6 cellular contexts compared by ENCODE assay signal in the genomic region with DNA sequence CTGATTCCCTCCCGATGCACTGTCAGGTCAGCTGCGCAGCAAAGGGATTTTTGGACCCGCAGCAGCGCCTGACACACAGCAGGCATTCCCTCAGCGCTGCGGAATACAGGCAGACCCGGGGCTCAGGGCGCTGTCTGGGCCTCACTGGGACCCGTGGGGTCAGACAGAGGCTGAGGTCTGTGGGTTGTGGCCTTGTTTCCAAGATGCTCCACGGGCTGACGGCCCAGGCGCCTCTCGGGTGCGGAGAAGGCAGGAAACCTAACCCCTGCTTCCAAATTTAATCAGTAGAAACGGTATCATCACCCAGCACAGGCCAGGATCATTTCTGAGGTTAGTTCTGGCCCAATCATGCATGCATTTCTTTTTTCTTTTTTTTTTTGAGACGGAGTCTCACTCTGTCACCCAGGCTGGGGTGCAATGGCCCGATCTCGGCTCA. TPM values are rescaled to one million over a fixed set of nuclear protein-coding genes. Genes with fewer than 3 reads are reported as not detected.
DNase-seq lines count a peak whose midpoint lies in the region; ATAC-seq lines count a peak whose summit lies in the region.

No MANE protein-coding gene starts in this region.

- H3K27me3 Mint-ChIP-seq in CD8-positive, alpha-beta memory T cell: peaks cover 4 to 5% of the 10 kb centered on the region in 2 donors

- peak overlapping the region; percentile 57 for H3K27ac ChIP-seq in CD8-positive, alpha-beta memory T cell (ENCODE audit: low read depth, low read length)
- H3K27ac ChIP-seq in mesodermal cell (ENCODE audit: low read depth, low read length, severe bottlenecking): peak overlapping the region; percentile 36

- no peak for ATAC-seq in activated naive CD4-positive, alpha-beta T cell treated with anti-CD3 and anti-CD28 coated beads, Interleukin-2, amount 50 U/mL, for 72 hours

- no peaks in the 10 kb centered on the region for H3K36me3 ChIP-seq in CD8-positive, alpha-beta memory T cell (ENCODE audit: insufficient read depth, low read length)
- peaks cover 12% of the 10 kb centered on the region for H3K36me3 ChIP-seq in mesodermal cell (ENCODE audit: control insufficient read depth, insufficient read depth, low read length)

- DNase-seq in CD8-positive, alpha-beta memory T cell: no peak
- DNase-seq in activated naive CD4-positive, alpha-beta T cell treated with anti-CD3 and anti-CD28 coated beads, Interleukin-2, amount 50 U/mL, for 72 hours (ENCODE audit: low spot score in 2 of 2): peak in 1 of 2 donors; percentile 31
- DNase-seq in DMS153 (lab: John Stamatoyannopoulos, UW): no peak
- no peak for DNase-seq in NCI-H2107 (lab: John Stamatoyannopoulos, UW)
- no peak for DNase-seq in NCI-H1105 (lab: John Stamatoyannopoulos, UW)

- CTCF ChIA-PET in CD8-positive, alpha-beta memory T cell (lab: Charles Lee): interaction anchor here (1.0 to 2.2 kb wide), 4 partner anchors 16 to 78 kb away, joined by 3 to 8 read pairs (median 3); no protein-coding TSS in a partner anchor

- H3K36me3 Mint-ChIP-seq in CD8-positive, alpha-beta memory T cell: peaks cover 0 to 22% (median 0%) of the 10 kb centered on the region in 3 donors
- peaks cover 18 to 19% of the 10 kb centered on the region in 2 donors for H3K36me3 Mint-ChIP-seq in activated naive CD4-positive, alpha-beta T cell treated with anti-CD3 and anti-CD28 coated beads, Interleukin-2, amount 50 U/mL, for 72 hours

- H3K4me1 Mint-ChIP-seq in CD8-positive, alpha-beta memory T cell: peaks cover 19 to 43% (median 25%) of the 10 kb centered on the region in 3 donors

- H3K27ac Mint-ChIP-seq in CD8-positive, alpha-beta memory T cell: peak overlapping the region; percentile 68 to 100 (median 90)
- peak overlapping the region; percentile 84 to 95 for H3K27ac Mint-ChIP-seq in activated naive CD4-positive, alpha-beta T cell treated with anti-CD3 and anti-CD28 coated beads, Interleukin-2, amount 50 U/mL, for 72 hours

- no peaks in the 10 kb centered on the region for H3K9me3 ChIP-seq in CD8-positive, alpha-beta memory T cell (ENCODE audit: low read length)
- H3K9me3 ChIP-seq in mesodermal cell (ENCODE audit: control insufficient read depth, low read length): peaks cover 6% of the 10 kb centered on the region

- H3K4me3 ChIP-seq in CD8-positive, alpha-beta memory T cell (ENCODE audit: low read length): peak overlapping the region; percentile 61
- H3K4me3 ChIP-seq in mesodermal cell (ENCODE audit: extremely low read depth, insufficient read depth, low read length, poor library complexity, severe bottlenecking): peak overlapping the region; percentile 29

- peaks cover 33% of the 10 kb centered on the region for H3K4me1 ChIP-seq in CD8-positive, alpha-beta memory T cell (ENCODE audit: insufficient read depth, low read length)
- peaks cover 7% of the 10 kb centered on the region for H3K4me1 ChIP-seq in mesodermal cell (ENCODE audit: control insufficient read depth, insufficient read depth, low read length, poor library complexity, severe bottlenecking)

- H3K4me3 Mint-ChIP-seq in CD8-positive, alpha-beta memory T cell: peak overlapping the region; percentile 71 to 94 (median 81)

- no peaks in the 10 kb centered on the region for H3K9me3 Mint-ChIP-seq in CD8-positive, alpha-beta memory T cell
- H3K9me3 Mint-ChIP-seq in activated naive CD4-positive, alpha-beta T cell treated with anti-CD3 and anti-CD28 coated beads, Interleukin-2, amount 50 U/mL, for 72 hours: no peaks in the 10 kb centered on the region

- POLR2A ChIA-PET in CD8-positive, alpha-beta memory T cell (lab: Charles Lee): interaction anchor here (0.7 to 1.0 kb wide), 6 partner anchors 13 to 157 kb away, joined by 3 to 6 read pairs (median 4); a partner anchor contains a TSS

- WGBS in mesodermal cell (ENCODE audit: insufficient coverage in 2 of 2), 2 experiments: 89 to 94% methylated on average over 18 of the region's 18 CpGs

- H3K27me3 ChIP-seq in CD8-positive, alpha-beta memory T cell (ENCODE audit: insufficient read depth, low read length, poor library complexity, severe bottlenecking): no peaks in the 10 kb centered on the region

RNA-seq across cellular contexts. Expression of a gene that starts 0.7 kb away (rescaled TPM):
- total RNA-seq in CD8-positive, alpha-beta memory T cell: 10 to 100 TPM; 89.6 to 95.5 TPM
- polyA plus RNA-seq in CD8-positive, alpha-beta memory T cell: 100.0 TPM
- 10 to 100 TPM; 69.6 to 98.7 TPM for total RNA-seq in activated naive CD4-positive, alpha-beta T cell treated with anti-CD3 and anti-CD28 coated beads, Interleukin-2, amount 50 U/mL, for 72 hours
- 48.9 TPM for polyA plus RNA-seq in mesodermal cell (2013, experiment 1 of 2)
- 40.3 TPM for polyA plus RNA-seq in mesodermal cell (2013, experiment 2 of 2)

RNA-seq across cellular contexts. Expression of a gene that starts 12.5 kb away (rescaled TPM):
- total RNA-seq in CD8-positive, alpha-beta memory T cell: 1 to 10 TPM; 7.7 to 8.0 TPM
- polyA plus RNA-seq in CD8-positive, alpha-beta memory T cell: 0.81 TPM
- total RNA-seq in activated naive CD4-positive, alpha-beta T cell treated with anti-CD3 and anti-CD28 coated beads, Interleukin-2, amount 50 U/mL, for 72 hours: 10 to 100 TPM in 1 of 2 donors, 1 to 10 TPM in 1; 4.1 to 10.1 TPM
- 15.9 TPM for polyA plus RNA-seq in mesodermal cell (2013, experiment 1 of 2)
- 11.7 TPM for polyA plus RNA-seq in mesodermal cell (2013, experiment 2 of 2)

RNA-seq across cellular contexts. Expression of a gene that starts 24.0 kb away (rescaled TPM):
- total RNA-seq in CD8-positive, alpha-beta memory T cell: under 1 TPM; 0.20 to 0.22 TPM
- not detected for polyA plus RNA-seq in CD8-positive, alpha-beta memory T cell
- total RNA-seq in activated naive CD4-positive, alpha-beta T cell treated with anti-CD3 and anti-CD28 coated beads, Interleukin-2, amount 50 U/mL, for 72 hours: not detected
- polyA plus RNA-seq in mesodermal cell (2013, experiment 1 of 2): not detected
- not detected for polyA plus RNA-seq in mesodermal cell (2013, experiment 2 of 2)

RNA-seq across cellular contexts. Expression of a gene that starts 30.4 kb away (rescaled TPM):
- 10 to 100 TPM; 75.2 to 77.3 TPM for total RNA-seq in CD8-positive, alpha-beta memory T cell
- polyA plus RNA-seq in CD8-positive, alpha-beta memory T cell: 58.8 TPM
- 10 to 100 TPM; 47.0 to 57.7 TPM for total RNA-seq in activated naive CD4-positive, alpha-beta T cell treated with anti-CD3 and anti-CD28 coated beads, Interleukin-2, amount 50 U/mL, for 72 hours
- polyA plus RNA-seq in mesodermal cell (2013, experiment 1 of 2): 45.2 TPM
- 45.7 TPM for polyA plus RNA-seq in mesodermal cell (2013, experiment 2 of 2)

RNA-seq across cellular contexts. Expression of a gene that starts 31.6 kb away (rescaled TPM):
- not detected for total RNA-seq in CD8-positive, alpha-beta memory T cell
- polyA plus RNA-seq in CD8-positive, alpha-beta memory T cell: not detected
- total RNA-seq in activated naive CD4-positive, alpha-beta T cell treated with anti-CD3 and anti-CD28 coated beads, Interleukin-2, amount 50 U/mL, for 72 hours: not detected
- polyA plus RNA-seq in mesodermal cell (2013, experiment 1 of 2): not detected
- polyA plus RNA-seq in mesodermal cell (2013, experiment 2 of 2): not detected
